Comparison of ENCODE assay signal across 8 cellular contexts in genomic region chr22:38981659-38982007, GRCh38. TPM values are rescaled to one million over a fixed set of nuclear protein-coding genes. Genes with fewer than 3 reads are reported as not detected.
A peak's percentile ranks its signal among the peaks of the same experiment; 100 is the strongest.
DNase-seq lines count a peak whose midpoint lies in the region; ATAC-seq and TF ChIP-seq lines count a peak whose summit lies in the region.

No MANE protein-coding gene starts in this region.

- ATAC-seq in GM18873 (IDR thresholded peaks at IDR 0.05; ENCODE audit: low FRiP score, unreplicated experiment): no peak

- peak; percentile 19 for DNase-seq in NB4 (ENCODE audit: low read depth)
- no peak for DNase-seq in esophagus muscularis mucosa (ENCODE audit: extremely low spot score)
- DNase-seq in retinal pigment epithelial cell (ENCODE audit: low read depth): no peak
- DNase-seq in activated CD8-positive, alpha-beta memory T cell treated with anti-CD3 and anti-CD28 coated beads for 24 hours: no peak
- DNase-seq in stimulated activated CD8-positive, alpha-beta memory T cell treated with anti-CD3 and anti-CD28 coated beads, Interleukin-4, amount 100 ng/mL, for 48 hours: no peak
- DNase-seq in SHP77 treated with DMSO at 0.1 percent for 48 hours (lab: John Stamatoyannopoulos, UW): no peak

- TF ChIP-seq POLR2A in NB4 (IDR thresholded peaks at IDR 0.05; ENCODE audit: extremely low read depth, insufficient read length) (no peak), esophagus muscularis mucosa (IDR thresholded peaks at IDR 0.05; ENCODE audit: low read depth) (no peak)

- TF ChIP-seq CTCF in NB4 (IDR thresholded peaks at IDR 0.05; ENCODE audit: low read depth, low read length) (no peak), esophagus muscularis mucosa (IDR thresholded peaks at IDR 0.05) (no peak), retinal pigment epithelial cell (conservative IDR thresholded peaks at IDR 0.05; ENCODE audit: low read depth, low read length) (no peak)

- H3K9me3 ChIP-seq in esophagus muscularis mucosa: no peaks in the 10 kb centered on the region

- WGBS in esophagus muscularis mucosa: no CpG with 5 or more reads among the region's 6 CpGs

- peaks cover 0 to 22% (median 16%) of the 10 kb centered on the region in 4 donors for H3K4me1 ChIP-seq in esophagus muscularis mucosa

- H3K27me3 ChIP-seq in esophagus muscularis mucosa: no peaks in the 10 kb centered on the region

- TF ChIP-seq EP300 in esophagus muscularis mucosa (IDR thresholded peaks at IDR 0.05): no peak

- no peaks in the 10 kb centered on the region for H3K36me3 ChIP-seq in esophagus muscularis mucosa

- intact Hi-C loops in esophagus muscularis mucosa (cut with DNase I): loop anchor here (5.0 to 10.0 kb wide), 2 partner anchors 57 to 114 kb away; no protein-coding TSS in a partner anchor

- peak overlapping the region in 3 of 4 donors; percentile 63 to 73 (median 69) for H3K27ac ChIP-seq in esophagus muscularis mucosa (replicated peaks in 1 of 4)

- H3K4me3 ChIP-seq in GM08714 (ENCODE audit: low read length) (peak overlapping the region; percentile 18; the same call in 1 of the 2 replicates), NB4 (ENCODE audit: low read depth, low read length) (no peak overlapping the region), esophagus muscularis mucosa (peak overlapping the region in 3 of 4 donors; percentile 51 to 62 (median 58)), retinal pigment epithelial cell (ENCODE audit: low read length) (peak overlapping the region; percentile 31)

RNA-seq across cellular contexts. Expression of gene APOBEC3B, which starts 0.5 kb away (rescaled TPM):
- under 1 TPM in 1 of 4 donors, not detected in 3; 0.50 TPM for total RNA-seq in esophagus muscularis mucosa

RNA-seq across cellular contexts. Expression of gene APOBEC3A, which starts 24.2 kb away (rescaled TPM):
- 1 to 10 TPM in 1 of 4 donors, under 1 TPM in 1, not detected in 2; 0.58 to 8.0 TPM for total RNA-seq in esophagus muscularis mucosa

RNA-seq across cellular contexts. Expression of gene APOBEC3C, which starts 32.4 kb away (rescaled TPM):
- total RNA-seq in esophagus muscularis mucosa: 10 to 100 TPM in 2 of 4 donors, 1 to 10 TPM in 2; 7.1 to 11.3 (median 8.8) TPM

RNA-seq across cellular contexts. Expression of gene APOBEC3D, which starts 39.3 kb away (rescaled TPM):
- total RNA-seq in esophagus muscularis mucosa: 1 to 10 TPM in 2 of 4 donors, under 1 TPM in 2; 0.66 to 3.4 (median 1.1) TPM

RNA-seq across cellular contexts. Expression of gene APOBEC3F, which starts 59.0 kb away (rescaled TPM):
- total RNA-seq in esophagus muscularis mucosa: 1 to 10 TPM; 2.8 to 5.0 (median 3.9) TPM
